In the genomic region with DNA sequence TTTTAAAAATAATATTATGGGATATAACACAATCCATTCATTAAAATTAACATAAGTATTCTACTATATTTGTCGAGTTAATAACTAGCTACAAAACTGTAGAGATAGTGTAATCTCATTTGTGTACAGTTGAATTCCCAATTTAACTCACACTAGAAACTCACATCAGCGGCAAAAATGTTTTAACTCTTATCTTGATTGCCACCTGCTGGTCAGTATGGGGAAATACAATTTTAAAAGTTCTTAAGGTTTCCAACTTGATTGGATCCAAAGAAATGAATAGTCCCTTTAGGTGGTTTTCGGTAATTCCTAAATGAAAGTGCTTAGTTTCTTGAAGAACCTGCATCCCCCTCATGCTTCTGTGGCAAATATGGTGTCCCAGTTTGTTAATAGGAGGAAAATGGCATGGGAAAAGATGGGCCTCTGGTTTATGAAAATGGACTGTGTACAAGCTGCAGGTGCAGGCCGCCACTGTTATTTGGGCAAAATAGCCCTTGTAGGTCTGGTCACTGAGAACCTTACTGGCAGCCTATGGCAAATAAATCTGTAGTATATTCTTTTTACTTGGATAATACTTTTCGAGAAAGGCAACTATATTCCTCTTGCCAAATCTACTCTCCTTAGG, we compare ENCODE assay signal across 9 cellular contexts. TPM values are rescaled to one million over a fixed set of nuclear protein-coding genes. Genes with fewer than 3 reads are reported as not detected.
DNase-seq lines count a peak whose midpoint lies in the region; ATAC-seq and TF ChIP-seq lines count a peak whose summit lies in the region.
"Had no signal": no experiment of that assay in that cellular context is flagged by ENCODE, and none has a peak within 500 bp of the region (broad histone marks: within the 10 kb centered on the region; RNA-seq: fewer than 3 reads in every experiment).

No MANE protein-coding gene starts in this region.

- H3K27me3 Mint-ChIP-seq in mesothelial cell of epicardium (ENCODE audit: low read depth) = peaks cover 28% of the 10 kb centered on the region
- peaks cover 2% of the 10 kb centered on the region for H3K27me3 Mint-ChIP-seq in activated CD4-positive, alpha-beta T cell treated with anti-CD3 and anti-CD28 coated beads, Interleukin-2, amount 10 ng/mL, durations not matched to agents 24 days and 14 days

- H3K4me3 Mint-ChIP-seq in mesothelial cell of epicardium = no peak overlapping the region
- no peak overlapping the region for H3K4me3 Mint-ChIP-seq in activated CD4-positive, alpha-beta T cell treated with anti-CD3 and anti-CD28 coated beads, Interleukin-2, amount 10 ng/mL, durations not matched to agents 24 days and 14 days
- no peak overlapping the region for H3K4me3 Mint-ChIP-seq in stimulated activated effector memory CD8-positive, alpha-beta T cell treated with anti-CD3 and anti-CD28 coated beads, Interleukin-12 subunit alpha, Interleukin-12 subunit beta, amount 100 ng/mL, for 72 hours

- H3K4me1 Mint-ChIP-seq in mesothelial cell of epicardium = no peaks in the 10 kb centered on the region
- H3K4me1 Mint-ChIP-seq in activated CD4-positive, alpha-beta T cell treated with anti-CD3 and anti-CD28 coated beads, Interleukin-2, amount 10 ng/mL, durations not matched to agents 24 days and 14 days = no peaks in the 10 kb centered on the region
- H3K4me1 Mint-ChIP-seq in stimulated activated effector memory CD8-positive, alpha-beta T cell treated with anti-CD3 and anti-CD28 coated beads, Interleukin-12 subunit alpha, Interleukin-12 subunit beta, amount 100 ng/mL, for 72 hours = no peaks in the 10 kb centered on the region

- intact Hi-C loops in activated CD4-positive, alpha-beta T cell treated with anti-CD3 and anti-CD28 coated beads, Interleukin-2, amount 10 ng/mL, durations not matched to agents 24 days and 14 days (cut with micrococcal nuclease) = loop anchor here (1.0 to 10.0 kb wide), 3 partner anchors 59 to 1657 kb away; no protein-coding TSS in a partner anchor

- ATAC-seq in HG03103 (IDR thresholded peaks at IDR 0.05; ENCODE audit: low read depth, unreplicated experiment) = peak; percentile 60
- ATAC-seq in stimulated activated effector memory CD8-positive, alpha-beta T cell treated with anti-CD3 and anti-CD28 coated beads, Interleukin-12 subunit alpha, Interleukin-12 subunit beta, amount 100 ng/mL, for 72 hours = no peak

- H3K27ac Mint-ChIP-seq in mesothelial cell of epicardium = no peak overlapping the region
- H3K27ac Mint-ChIP-seq in activated CD4-positive, alpha-beta T cell treated with anti-CD3 and anti-CD28 coated beads, Interleukin-2, amount 10 ng/mL, durations not matched to agents 24 days and 14 days = no peak overlapping the region
- H3K27ac Mint-ChIP-seq in stimulated activated effector memory CD8-positive, alpha-beta T cell treated with anti-CD3 and anti-CD28 coated beads, Interleukin-12 subunit alpha, Interleukin-12 subunit beta, amount 100 ng/mL, for 72 hours = no peak overlapping the region

- H3K9me3 Mint-ChIP-seq in mesothelial cell of epicardium = no peaks in the 10 kb centered on the region
- no peaks in the 10 kb centered on the region for H3K9me3 Mint-ChIP-seq in activated CD4-positive, alpha-beta T cell treated with anti-CD3 and anti-CD28 coated beads, Interleukin-2, amount 10 ng/mL, durations not matched to agents 24 days and 14 days
- no peaks in the 10 kb centered on the region for H3K9me3 Mint-ChIP-seq in stimulated activated effector memory CD8-positive, alpha-beta T cell treated with anti-CD3 and anti-CD28 coated beads, Interleukin-12 subunit alpha, Interleukin-12 subunit beta, amount 100 ng/mL, for 72 hours

- DNase-seq in G401 (ENCODE audit: low spot score) = peak; percentile 36
- DNase-seq in NCI-H460 (ENCODE audit: extremely low read depth, low read depth) = peak; percentile 14
- peak; percentile 2 for DNase-seq in central memory CD4-positive, alpha-beta T cell
- no peak for DNase-seq in mesothelial cell of epicardium (ENCODE audit: low spot score in 2 of 2, unreplicated experiment in 2 of 2)
- DNase-seq in activated CD4-positive, alpha-beta T cell treated with anti-CD3 and anti-CD28 coated beads, Interleukin-2, amount 10 ng/mL, durations not matched to agents 24 days and 14 days = no peak
- DNase-seq in stimulated activated effector memory CD8-positive, alpha-beta T cell treated with anti-CD3 and anti-CD28 coated beads, Interleukin-12 subunit alpha, Interleukin-12 subunit beta, amount 100 ng/mL, for 72 hours (ENCODE audit: low spot score in 2 of 2) = no peak
- no peak for DNase-seq in activated CD8-positive, alpha-beta memory T cell treated with anti-CD3 and anti-CD28 coated beads for 24 hours

- H3K36me3 Mint-ChIP-seq in mesothelial cell of epicardium = no peaks in the 10 kb centered on the region
- H3K36me3 Mint-ChIP-seq in activated CD4-positive, alpha-beta T cell treated with anti-CD3 and anti-CD28 coated beads, Interleukin-2, amount 10 ng/mL, durations not matched to agents 24 days and 14 days (ENCODE audit: low read depth) = no peaks in the 10 kb centered on the region
- H3K36me3 Mint-ChIP-seq in stimulated activated effector memory CD8-positive, alpha-beta T cell treated with anti-CD3 and anti-CD28 coated beads, Interleukin-12 subunit alpha, Interleukin-12 subunit beta, amount 100 ng/mL, for 72 hours = no peaks in the 10 kb centered on the region

- in situ Hi-C loops in G401 (cut with HindIII; ENCODE audit: low sequenced_read_pairs) = no loop called here

- TF ChIP-seq CTCF in mesothelial cell of epicardium (IDR thresholded peaks at IDR 0.05; ENCODE audit: unreplicated experiment) = peak; percentile 93

RNA-seq across cellular contexts. Expression of a gene that starts 33.7 kb away (rescaled TPM):
- 0.37 TPM in 1 of 2 replicates, not detected in the other for total RNA-seq in G401 (2014; rRNA removed; shearing (Covaris generic))
- not detected in 2 replicates for total RNA-seq in NCI-H460 (2014; rRNA removed; shearing (Covaris generic))
- not detected in 2 replicates for polyA plus RNA-seq in NCI-H460 (2014; cell fraction: nucleus; rRNA removed)
- total RNA-seq in mesothelial cell of epicardium = not detected in 3 replicates
- total RNA-seq in activated CD4-positive, alpha-beta T cell treated with anti-CD3 and anti-CD28 coated beads, Interleukin-2, amount 10 ng/mL, durations not matched to agents 24 days and 14 days = not detected in 2 replicates
- total RNA-seq: pulmonary artery endothelial cell had no signal

Comparison
In these comparisons a context has a peak if more than half of its experiments do, and no peak if none do; other contexts are left out.
1. DNase-seq: peak in G401 (single experiment), NCI-H460 (single experiment) and central memory CD4-positive, alpha-beta T cell (single experiment); none in mesothelial cell of epicardium (0 of 2), activated CD4-positive, alpha-beta T cell treated with anti-CD3 and anti-CD28 coated beads, Interleukin-2, amount 10 ng/mL, durations not matched to agents 24 days and 14 days (single experiment), stimulated activated effector memory CD8-positive, alpha-beta T cell treated with anti-CD3 and anti-CD28 coated beads, Interleukin-12 subunit alpha, Interleukin-12 subunit beta, amount 100 ng/mL, for 72 hours (0 of 2) and activated CD8-positive, alpha-beta memory T cell treated with anti-CD3 and anti-CD28 coated beads for 24 hours (single experiment).